Comparison of ENCODE assay signal across 28 cellular contexts in genomic region chr2:96694816-96695455, GRCh38. TPM values are rescaled to one million over a fixed set of nuclear protein-coding genes. Genes with fewer than 3 reads are reported as not detected.
"Had no signal": no experiment of that assay in that cellular context is flagged by ENCODE, and none has a peak within 500 bp of the region (broad histone marks: within the 10 kb centered on the region; RNA-seq: fewer than 3 reads in every experiment).

No MANE protein-coding gene starts in this region.

- H3K9me3 ChIP-seq: breast epithelium, esophagus muscularis mucosa, heart left ventricle, thoracic aorta, uterus had no signal

- DNase-seq: activated CD4-positive, alpha-beta T cell treated with anti-CD3 and anti-CD28 coated beads, Interleukin-2, amount 10 ng/mL, durations not matched to agents 7 days and 5 days; activated gamma-delta T cell treated with Interleukin-2 at 50 U/mL for 16 hours; activated naive CD4-positive, alpha-beta T cell treated with anti-CD3 and anti-CD28 coated beads, Interleukin-2, amount 50 U/mL, for 16 hours; activated T-cell treated with anti-CD3 and anti-CD28 coated beads for 4 hours; foreskin keratinocyte; heart left ventricle; hypothalamus; immature natural killer cell; naive thymus-derived CD8-positive, alpha-beta T cell; occipital lobe; right cardiac atrium; stimulated activated CD4-positive, alpha-beta T cell treated with anti-CD3 and anti-CD28 coated beads, Interleukin-12 subunit alpha, Interleukin-12 subunit beta, amount 100 ng/mL, for 4 hours; stimulated activated CD4-positive, alpha-beta T cell treated with anti-CD3 and anti-CD28 coated beads, Interleukin-4, amount 100 ng/mL, for 1 hour; stimulated activated naive CD8-positive, alpha-beta T cell treated with anti-CD3 and anti-CD28 coated beads, Interleukin-15, Interleukin-2, amounts not matched to agents 100 U/mL and 50 U/mL, for 24 hours; T-helper 9 cell; uterus had no signal

- H3K4me3 ChIP-seq: breast epithelium, esophagus muscularis mucosa, heart left ventricle, skin epidermis, thoracic aorta, uterus had no signal

- H2AFZ ChIP-seq: parathyroid adenoma had no signal

- FAIRE-seq: TTC549 had no signal

- H3K36me3 ChIP-seq: breast epithelium, heart left ventricle, thoracic aorta, uterus had no signal

- H3K27ac ChIP-seq: breast epithelium, esophagus muscularis mucosa, foreskin keratinocyte, heart left ventricle, parathyroid adenoma, skin epidermis, thoracic aorta, uterus, VCaP had no signal

- ATAC-seq: activated CD4-positive, CD25-positive, alpha-beta regulatory T cell treated with anti-CD3 and anti-CD28 coated beads, Interleukin-2, amount 50 U/mL, for 24 hours; foreskin keratinocyte; heart left ventricle; naive thymus-derived CD8-positive, alpha-beta T cell; right cardiac atrium; stimulated activated naive CD8-positive, alpha-beta T cell treated with anti-CD3 and anti-CD28 coated beads, Interleukin-15, Interleukin-2, amounts not matched to agents 100 U/mL and 50 U/mL, for 24 hours had no signal

- H3K27me3 ChIP-seq: breast epithelium, esophagus muscularis mucosa, foreskin keratinocyte, heart left ventricle, uterus had no signal

- H3K79me2 ChIP-seq: parathyroid adenoma had no signal

- H3K4me1 ChIP-seq: breast epithelium, esophagus muscularis mucosa, heart left ventricle, uterus had no signal

- H3K9ac ChIP-seq: parathyroid adenoma had no signal

RNA-seq across cellular contexts. Expression of gene FER1L5, which starts 52.4 kb away (rescaled TPM):
- total RNA-seq: activated CD4-positive, alpha-beta T cell treated with anti-CD3 and anti-CD28 coated beads, Interleukin-2, amount 10 ng/mL, durations not matched to agents 7 days and 5 days; activated T-helper 1 cell treated with anti-CD3 and anti-CD28 coated beads, Interleukin-12 subunit alpha, Interleukin-12 subunit beta, Interleukin-2, Interleukin-4 antibody, amounts not matched to agents 30 ng/mL and 10 ng/mL and 1 ng/mL, durations not matched to agents 14 hours and 24 hours and 36 hours; kidney epithelial cell; lower leg skin; naive thymus-derived CD8-positive, alpha-beta T cell; subcutaneous adipose tissue; thoracic aorta had no signal
- polyA plus RNA-seq: immature natural killer cell had no signal
